2 cellular contexts compared by ENCODE assay signal in genomic region chr20:51393566-51393965, GRCh38.
TF ChIP-seq lines count a peak whose summit lies in the region.

No MANE protein-coding gene starts in this region.

TF ChIP-seq in liver, 16 proteins besides CTCF, POLR2A, EP300 and RAD21:
- TF ChIP-seq SP1 (IDR thresholded peaks at IDR 0.05): peak; percentile 39
- TF ChIP-seq, protein P1, sequence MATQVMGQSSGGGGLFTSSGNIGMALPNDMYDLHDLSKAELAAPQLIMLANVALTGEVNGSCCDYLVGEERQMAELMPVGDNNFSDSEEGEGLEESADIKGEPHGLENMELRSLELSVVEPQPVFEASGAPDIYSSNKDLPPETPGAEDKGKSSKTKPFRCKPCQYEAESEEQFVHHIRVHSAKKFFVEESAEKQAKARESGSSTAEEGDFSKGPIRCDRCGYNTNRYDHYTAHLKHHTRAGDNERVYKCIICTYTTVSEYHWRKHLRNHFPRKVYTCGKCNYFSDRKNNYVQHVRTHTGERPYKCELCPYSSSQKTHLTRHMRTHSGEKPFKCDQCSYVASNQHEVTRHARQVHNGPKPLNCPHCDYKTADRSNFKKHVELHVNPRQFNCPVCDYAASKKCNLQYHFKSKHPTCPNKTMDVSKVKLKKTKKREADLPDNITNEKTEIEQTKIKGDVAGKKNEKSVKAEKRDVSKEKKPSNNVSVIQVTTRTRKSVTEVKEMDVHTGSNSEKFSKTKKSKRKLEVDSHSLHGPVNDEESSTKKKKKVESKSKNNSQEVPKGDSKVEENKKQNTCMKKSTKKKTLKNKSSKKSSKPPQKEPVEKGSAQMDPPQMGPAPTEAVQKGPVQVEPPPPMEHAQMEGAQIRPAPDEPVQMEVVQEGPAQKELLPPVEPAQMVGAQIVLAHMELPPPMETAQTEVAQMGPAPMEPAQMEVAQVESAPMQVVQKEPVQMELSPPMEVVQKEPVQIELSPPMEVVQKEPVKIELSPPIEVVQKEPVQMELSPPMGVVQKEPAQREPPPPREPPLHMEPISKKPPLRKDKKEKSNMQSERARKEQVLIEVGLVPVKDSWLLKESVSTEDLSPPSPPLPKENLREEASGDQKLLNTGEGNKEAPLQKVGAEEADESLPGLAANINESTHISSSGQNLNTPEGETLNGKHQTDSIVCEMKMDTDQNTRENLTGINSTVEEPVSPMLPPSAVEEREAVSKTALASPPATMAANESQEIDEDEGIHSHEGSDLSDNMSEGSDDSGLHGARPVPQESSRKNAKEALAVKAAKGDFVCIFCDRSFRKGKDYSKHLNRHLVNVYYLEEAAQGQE (IDR thresholded peaks at IDR 0.05): no peak
- TF ChIP-seq, protein P2, sequence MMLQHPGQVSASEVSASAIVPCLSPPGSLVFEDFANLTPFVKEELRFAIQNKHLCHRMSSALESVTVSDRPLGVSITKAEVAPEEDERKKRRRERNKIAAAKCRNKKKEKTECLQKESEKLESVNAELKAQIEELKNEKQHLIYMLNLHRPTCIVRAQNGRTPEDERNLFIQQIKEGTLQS (IDR thresholded peaks at IDR 0.05): no peak
- peak; percentile 87 for TF ChIP-seq NR2F2 (IDR thresholded peaks at IDR 0.05)
TF ChIP-seq in liver: peak in this region for 2.

TF ChIP-seq in HepG2, 621 proteins besides CTCF, POLR2A, EP300 and RAD21:
- TF ChIP-seq PREB (CRISPR knock-in tag; IDR thresholded peaks at IDR 0.05) (no peak), CREM (IDR thresholded peaks at IDR 0.05) (no peak), CREM (CRISPR knock-in tag; IDR thresholded peaks at IDR 0.05) (no peak), TGIF2 (CRISPR knock-in tag; IDR thresholded peaks at IDR 0.05) (no peak), ZNF589 (CRISPR knock-in tag; conservative IDR thresholded peaks at IDR 0.05) (no peak), SAFB2 (CRISPR knock-in tag; IDR thresholded peaks at IDR 0.05; ENCODE audit: borderline replicate concordance, low read depth) (no peak), SNRNP70 (IDR thresholded peaks at IDR 0.05; ENCODE audit: low read depth, low read length) (no peak), ELF1 (CRISPR knock-in tag; IDR thresholded peaks at IDR 0.05) (no peak), PHF21A (CRISPR knock-in tag; IDR thresholded peaks at IDR 0.05) (no peak), ZNF772 (CRISPR knock-in tag; IDR thresholded peaks at IDR 0.05) (no peak), SOX6 (IDR thresholded peaks at IDR 0.05) (no peak), SOX6 (CRISPR knock-in tag; IDR thresholded peaks at IDR 0.05) (no peak), ZNF7 (CRISPR knock-in tag; IDR thresholded peaks at IDR 0.05) (no peak), HES4 (CRISPR knock-in tag; IDR thresholded peaks at IDR 0.05; ENCODE audit: borderline replicate concordance) (no peak), NKX3-1 (CRISPR knock-in tag; IDR thresholded peaks at IDR 0.05) (no peak), GZF1 (CRISPR knock-in tag; IDR thresholded peaks at IDR 0.05) (no peak), ZFP1 (CRISPR knock-in tag; IDR thresholded peaks at IDR 0.05) (no peak), RFXAP (CRISPR knock-in tag; IDR thresholded peaks at IDR 0.05; ENCODE audit: borderline replicate concordance) (no peak)
- TF ChIP-seq, protein P3, sequence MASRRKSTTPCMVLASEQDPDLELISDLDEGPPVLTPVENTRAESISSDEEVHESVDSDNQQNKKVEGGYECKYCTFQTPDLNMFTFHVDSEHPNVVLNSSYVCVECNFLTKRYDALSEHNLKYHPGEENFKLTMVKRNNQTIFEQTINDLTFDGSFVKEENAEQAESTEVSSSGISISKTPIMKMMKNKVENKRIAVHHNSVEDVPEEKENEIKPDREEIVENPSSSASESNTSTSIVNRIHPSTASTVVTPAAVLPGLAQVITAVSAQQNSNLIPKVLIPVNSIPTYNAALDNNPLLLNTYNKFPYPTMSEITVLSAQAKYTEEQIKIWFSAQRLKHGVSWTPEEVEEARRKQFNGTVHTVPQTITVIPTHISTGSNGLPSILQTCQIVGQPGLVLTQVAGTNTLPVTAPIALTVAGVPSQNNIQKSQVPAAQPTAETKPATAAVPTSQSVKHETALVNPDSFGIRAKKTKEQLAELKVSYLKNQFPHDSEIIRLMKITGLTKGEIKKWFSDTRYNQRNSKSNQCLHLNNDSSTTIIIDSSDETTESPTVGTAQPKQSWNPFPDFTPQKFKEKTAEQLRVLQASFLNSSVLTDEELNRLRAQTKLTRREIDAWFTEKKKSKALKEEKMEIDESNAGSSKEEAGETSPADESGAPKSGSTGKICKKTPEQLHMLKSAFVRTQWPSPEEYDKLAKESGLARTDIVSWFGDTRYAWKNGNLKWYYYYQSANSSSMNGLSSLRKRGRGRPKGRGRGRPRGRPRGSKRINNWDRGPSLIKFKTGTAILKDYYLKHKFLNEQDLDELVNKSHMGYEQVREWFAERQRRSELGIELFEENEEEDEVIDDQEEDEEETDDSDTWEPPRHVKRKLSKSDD (CRISPR knock-in tag; IDR thresholded peaks at IDR 0.05; ENCODE audit: low read depth): no peak
- TF ChIP-seq, protein P4, sequence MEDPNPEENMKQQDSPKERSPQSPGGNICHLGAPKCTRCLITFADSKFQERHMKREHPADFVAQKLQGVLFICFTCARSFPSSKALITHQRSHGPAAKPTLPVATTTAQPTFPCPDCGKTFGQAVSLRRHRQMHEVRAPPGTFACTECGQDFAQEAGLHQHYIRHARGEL (CRISPR knock-in tag; IDR thresholded peaks at IDR 0.05): no peak
- TF ChIP-seq, protein P5, sequence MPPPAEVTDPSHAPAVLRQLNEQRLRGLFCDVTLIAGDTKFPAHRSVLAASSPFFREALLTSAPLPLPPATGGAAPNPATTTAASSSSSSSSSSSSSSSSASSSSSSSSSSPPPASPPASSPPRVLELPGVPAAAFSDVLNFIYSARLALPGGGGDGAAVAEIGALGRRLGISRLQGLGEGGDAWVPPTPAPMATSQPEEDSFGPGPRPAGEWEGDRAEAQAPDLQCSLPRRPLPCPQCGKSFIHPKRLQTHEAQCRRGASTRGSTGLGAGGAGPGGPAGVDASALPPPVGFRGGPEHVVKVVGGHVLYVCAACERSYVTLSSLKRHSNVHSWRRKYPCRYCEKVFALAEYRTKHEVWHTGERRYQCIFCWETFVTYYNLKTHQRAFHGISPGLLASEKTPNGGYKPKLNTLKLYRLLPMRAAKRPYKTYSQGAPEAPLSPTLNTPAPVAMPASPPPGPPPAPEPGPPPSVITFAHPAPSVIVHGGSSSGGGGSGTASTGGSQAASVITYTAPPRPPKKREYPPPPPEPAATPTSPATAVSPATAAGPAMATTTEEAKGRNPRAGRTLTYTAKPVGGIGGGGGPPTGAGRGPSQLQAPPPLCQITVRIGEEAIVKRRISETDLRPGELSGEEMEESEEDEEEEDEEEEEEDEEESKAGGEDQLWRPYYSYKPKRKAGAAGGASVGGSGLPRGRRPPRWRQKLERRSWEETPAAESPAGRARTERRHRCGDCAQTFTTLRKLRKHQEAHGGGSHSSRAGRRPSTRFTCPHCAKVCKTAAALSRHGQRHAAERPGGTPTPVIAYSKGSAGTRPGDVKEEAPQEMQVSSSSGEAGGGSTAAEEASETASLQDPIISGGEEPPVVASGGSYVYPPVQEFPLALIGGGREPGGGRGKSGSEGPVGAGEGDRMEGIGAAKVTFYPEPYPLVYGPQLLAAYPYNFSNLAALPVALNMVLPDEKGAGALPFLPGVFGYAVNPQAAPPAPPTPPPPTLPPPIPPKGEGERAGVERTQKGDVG (CRISPR knock-in tag; IDR thresholded peaks at IDR 0.05; ENCODE audit: borderline replicate concordance): no peak
